ENCODE assay signal across 8 cellular contexts in the genomic region with DNA sequence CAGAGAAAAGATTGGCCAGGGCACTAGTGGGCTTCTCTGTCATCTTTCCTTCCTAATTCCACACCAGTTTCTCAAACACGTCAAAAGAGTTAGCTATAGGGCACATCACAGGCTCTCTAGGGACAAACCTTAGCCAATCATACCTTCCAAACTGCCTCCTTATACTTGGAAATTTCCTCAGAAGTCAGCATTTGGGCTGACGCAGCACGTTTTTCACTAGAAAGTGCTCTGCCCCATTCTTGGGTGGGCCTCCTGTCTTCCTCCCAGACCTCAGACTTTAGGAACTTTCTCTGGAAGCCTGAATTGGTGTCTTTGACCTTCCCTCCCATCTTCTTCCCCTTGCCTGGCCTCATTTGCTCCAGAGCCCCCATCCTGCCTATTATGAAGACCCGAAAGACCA. TPM values are rescaled to one million over a fixed set of nuclear protein-coding genes. Genes with fewer than 3 reads are reported as not detected.
DNase-seq lines count a peak whose midpoint lies in the region; ATAC-seq and TF ChIP-seq lines count a peak whose summit lies in the region.

No MANE protein-coding gene starts in this region.

- peak overlapping the region; percentile 66 for H3K4me3 ChIP-seq in left ventricle myocardium inferior
- H3K4me3 ChIP-seq in mucosa of stomach (ENCODE audit: low read length), result peak overlapping the region; percentile 61
- H3K4me3 ChIP-seq in vagina, result peak overlapping the region; percentile 45 to 50

- H3K9ac ChIP-seq in mucosa of stomach (ENCODE audit: low read length), result peak overlapping the region; percentile 85

- intact Hi-C loops in left ventricle myocardium inferior (cut with micrococcal nuclease) (no loop called here), cardiac septum (cut with DNase I) (no loop called here), vagina (cut with DNase I) (loop anchor here (1.0 kb wide), 1 partner anchor 21 kb away; no protein-coding TSS in a partner anchor)

- H3K27me3 ChIP-seq in left ventricle myocardium inferior (ENCODE audit: low read depth) (peaks cover 23% of the 10 kb centered on the region), mucosa of stomach (ENCODE audit: control insufficient read depth, insufficient read depth, low read length) (peaks cover 7% of the 10 kb centered on the region), vagina (no peaks in the 10 kb centered on the region)

- peaks cover 31% of the 10 kb centered on the region for H3K36me3 ChIP-seq in left ventricle myocardium inferior
- H3K36me3 ChIP-seq in mucosa of stomach (ENCODE audit: control insufficient read depth, insufficient read depth, low read length), result peaks cover 4% of the 10 kb centered on the region
- H3K36me3 ChIP-seq in vagina, result peaks cover 0 to 15% of the 10 kb centered on the region in 2 donors

- no peaks in the 10 kb centered on the region for H3K9me3 ChIP-seq in left ventricle myocardium inferior (replicated peaks)
- no peaks in the 10 kb centered on the region for H3K9me3 ChIP-seq in mucosa of stomach (ENCODE audit: control insufficient read depth, low read length)
- no peaks in the 10 kb centered on the region for H3K9me3 ChIP-seq in vagina

- H3K4me1 ChIP-seq in left ventricle myocardium inferior (peaks cover 27% of the 10 kb centered on the region), mucosa of stomach (ENCODE audit: control insufficient read depth, insufficient read depth, low read length) (peaks cover 24% of the 10 kb centered on the region), vagina (peaks cover 14% of the 10 kb centered on the region)

- no peak for TF ChIP-seq POLR2A in vagina (IDR thresholded peaks at IDR 0.05)

- H3K27ac ChIP-seq in left ventricle myocardium inferior (replicated peaks), result peak overlapping the region; percentile 93
- peak overlapping the region; percentile 56 for H3K27ac ChIP-seq in caudate nucleus (ENCODE audit: low read depth, low read length)
- H3K27ac ChIP-seq in vagina, result peak overlapping the region; percentile 82

- TF ChIP-seq CTCF in left ventricle myocardium inferior (IDR thresholded peaks at IDR 0.05; ENCODE audit: borderline replicate concordance) (no peak), vagina (IDR thresholded peaks at IDR 0.05) (no peak)

- ATAC-seq in HG02759 (IDR thresholded peaks at IDR 0.05; ENCODE audit: unreplicated experiment), result no peak
- no peak for ATAC-seq in HG03045 (IDR thresholded peaks at IDR 0.05; ENCODE audit: unreplicated experiment)

- DNase-seq in left ventricle myocardium inferior (no peak), cardiac septum (ENCODE audit: low spot score) (no peak), caudate nucleus (lab: John Stamatoyannopoulos, UW) (no peak), vagina (ENCODE audit: extremely low spot score in 2 of 2) (no peak), DMS53 (lab: John Stamatoyannopoulos, UW) (no peak)

RNA-seq across cellular contexts. Expression of a gene that starts 11.1 kb away (rescaled TPM):
- 13.4 TPM for total RNA-seq in left ventricle myocardium inferior
- 30.8 TPM for total RNA-seq in cardiac septum
- total RNA-seq in vagina, result 95.0 TPM

RNA-seq across cellular contexts. Expression of a gene that starts 11.2 kb away (rescaled TPM):
- total RNA-seq in left ventricle myocardium inferior (0.27 TPM), cardiac septum (0.40 TPM), vagina (1.5 TPM)

RNA-seq across cellular contexts. Expression of a gene that starts 19.7 kb away (rescaled TPM):
- 5.1 TPM for total RNA-seq in left ventricle myocardium inferior
- total RNA-seq in cardiac septum, result 12.1 TPM
- 4.2 TPM for total RNA-seq in vagina

RNA-seq across cellular contexts. Expression of a gene that starts 42.5 kb away (rescaled TPM):
- total RNA-seq in left ventricle myocardium inferior (35.6 TPM), cardiac septum (47.2 TPM), vagina (99.4 TPM)

RNA-seq across cellular contexts. Expression of a gene that starts 54.8 kb away (rescaled TPM):
- total RNA-seq in left ventricle myocardium inferior (7.3 TPM), cardiac septum (5.2 TPM), vagina (5.2 TPM)
